1 cellular context compared by ENCODE assay signal in genomic region chr3:129530331-129530761, GRCh38.
TF ChIP-seq lines count a peak whose summit lies in the region.

No MANE protein-coding gene starts in this region.

TF ChIP-seq in GM23338, 12 proteins besides CTCF, POLR2A, EP300 and RAD21 (continued from another document):
- TF ChIP-seq REST (IDR thresholded peaks at IDR 0.05; ENCODE audit: unreplicated experiment) (no peak), JUNB (IDR thresholded peaks at IDR 0.05; ENCODE audit: unreplicated experiment) (no peak), ZNF114 (CRISPR knock-in tag; IDR thresholded peaks at IDR 0.05) (no peak), STAT1 (IDR thresholded peaks at IDR 0.05; ENCODE audit: unreplicated experiment) (no peak)
TF ChIP-seq in GM23338: peak in this region for 0.
